In genomic region chr3:114679773-114680172, GRCh38 we compare ENCODE assay signal across 6 cellular contexts.
DNase-seq lines count a peak whose midpoint lies in the region; ATAC-seq, FAIRE-seq and TF ChIP-seq lines count a peak whose summit lies in the region.
"Not testable (repeated sequence)": the region's sequence is repeated elsewhere in the genome, so short reads cannot be mapped to it uniquely, and the experiment has no call there.

No MANE protein-coding gene starts in this region.

- H3K4me2 ChIP-seq in K562 (ENCODE audit: insufficient read depth, low read length); HepG2 (ENCODE audit: low read depth, low read length): not testable (repeated sequence)

- TF ChIP-seq RAD21 in K562 (CRISPR knock-in tag; conservative IDR thresholded peaks at IDR 0.05 in 1 of 2, IDR thresholded peaks at IDR 0.05 in 1 of 2); HepG2 (CRISPR knock-in tag; IDR thresholded peaks at IDR 0.05): not testable (repeated sequence)

- H3K4me3 Mint-ChIP-seq in activated CD4-positive, alpha-beta T cell treated with anti-CD3 and anti-CD28 coated beads, Interleukin-2, amount 10 ng/mL, durations not matched to agents 7 days and 5 days: not testable (repeated sequence)

- not testable (repeated sequence) for BruUV-seq in K562 (replicated peaks; lab: Mats Ljungman, UMichigan); HepG2 (replicated peaks; lab: Mats Ljungman, UMichigan)

- not testable (repeated sequence) for TF ChIP-seq EP300 in K562 (IDR thresholded peaks at IDR 0.05; ENCODE audit: low read length); HepG2 (IDR thresholded peaks at IDR 0.05; ENCODE audit: low read depth in 2 of 2, low read length in 2 of 2); HepG2 (CRISPR knock-in tag; IDR thresholded peaks at IDR 0.05; ENCODE audit: borderline replicate concordance)

- not testable (repeated sequence) for H3K4me1 ChIP-seq in HEK293 (ENCODE audit: control insufficient read depth, insufficient read depth, low read length); K562 (replicated peaks in 1 of 2; ENCODE audit: control insufficient read depth in 2 of 2, insufficient read depth in 2 of 2, low read length in 2 of 2); HepG2 (ENCODE audit: insufficient read depth, low read length)

- in situ Hi-C loops in K562 (cut with MboI); HepG2 (cut with HindIII; ENCODE audit: extremely low pct_ligation_motif_present, low pct_unique_long_range_greater_than_20kb): not testable (repeated sequence)

- 28% methylated on average over 3 of the region's 3 CpGs for WGBS in K562 (ENCODE audit: insufficient coverage, low coverage, missing lambda C conversion rate)
- 95% methylated on average over 3 of the region's 3 CpGs for WGBS in HepG2 (ENCODE audit: low lambda C conversion rate)

- H2AFZ ChIP-seq in K562 (ENCODE audit: low read depth, low read length); HepG2 (ENCODE audit: low read length): not testable (repeated sequence)

- POLR2A ChIA-PET in HEK293 (lab: Yijun Ruan, JAX); activated CD4-positive, alpha-beta T cell treated with anti-CD3 and anti-CD28 coated beads, Interleukin-2, amount 10 ng/mL, durations not matched to agents 7 days and 5 days (lab: Charles Lee); K562 (lab: Yijun Ruan, JAX); HepG2 (lab: Yijun Ruan, JAX): not testable (repeated sequence)

- CTCF ChIA-PET in HEK293 (lab: Yijun Ruan, JAX); activated CD4-positive, alpha-beta T cell treated with anti-CD3 and anti-CD28 coated beads, Interleukin-2, amount 10 ng/mL, durations not matched to agents 7 days and 5 days (lab: Charles Lee); K562 (lab: Yijun Ruan, JAX; ENCODE audit: low intra/inter-chr PET ratio); HepG2 (lab: Yijun Ruan, JAX; ENCODE audit: low intra/inter-chr PET ratio, low total read pairs): not testable (repeated sequence)

- not testable (repeated sequence) for H4K20me1 ChIP-seq in K562 (replicated peaks; ENCODE audit: control insufficient read depth, insufficient read depth, low read length); HepG2 (ENCODE audit: insufficient read depth, low read length)

- H3K36me3 ChIP-seq in HEK293 (ENCODE audit: control insufficient read depth in 2 of 2, insufficient read depth in 1 of 2, low read length in 2 of 2); K562 (ENCODE audit: control insufficient read depth, insufficient read depth, low read length); HepG2 (replicated peaks in 1 of 2; ENCODE audit: control insufficient read depth in 1 of 2, insufficient read depth in 2 of 2, low read length in 2 of 2): not testable (repeated sequence)

- not testable (repeated sequence) for H3K4me3 ChIP-seq in HEK293 (ENCODE audit: low read depth, low read length); K562; HepG2 (replicated peaks in 1 of 3; ENCODE audit: insufficient read depth in 1 of 3, low read depth in 2 of 3, low read length in 3 of 3)

- not testable (repeated sequence) for H3K36me3 Mint-ChIP-seq in activated CD4-positive, alpha-beta T cell treated with anti-CD3 and anti-CD28 coated beads, Interleukin-2, amount 10 ng/mL, durations not matched to agents 7 days and 5 days (ENCODE audit: low read depth)

- H3K9me3 Mint-ChIP-seq in activated CD4-positive, alpha-beta T cell treated with anti-CD3 and anti-CD28 coated beads, Interleukin-2, amount 10 ng/mL, durations not matched to agents 7 days and 5 days: not testable (repeated sequence)

- not testable (repeated sequence) for H3K9me1 ChIP-seq in K562 (ENCODE audit: control insufficient read depth, insufficient read depth, low read length)

- not testable (repeated sequence) for FAIRE-seq in K562 (lab: Jason Lieb, UNC); HepG2 (lab: Jason Lieb, UNC)

- not testable (repeated sequence) for TF ChIP-seq CTCF in 22Rv1 (IDR thresholded peaks at IDR 0.05); HEK293 (tag by site-specific recombination; IDR thresholded peaks at IDR 0.05); VCaP (conservative IDR thresholded peaks at IDR 0.05); K562 (IDR thresholded peaks at IDR 0.05 in 2 of 3, conservative IDR thresholded peaks at IDR 0.05 in 1 of 3; ENCODE audit: insufficient read depth in 2 of 3, low read depth in 1 of 3, low read length in 3 of 3); HepG2 (CRISPR knock-in tag; IDR thresholded peaks at IDR 0.05)

- H3K9ac ChIP-seq in K562 (ENCODE audit: insufficient read depth in 1 of 2, low read depth in 2 of 2, low read length in 2 of 2); HepG2 (ENCODE audit: insufficient read depth, low read depth, low read length): not testable (repeated sequence)

- H3K27me3 ChIP-seq in K562 (ENCODE audit: control insufficient read depth in 2 of 2, insufficient read depth in 2 of 2, low read length in 2 of 2); HepG2 (ENCODE audit: control insufficient read depth in 1 of 2, insufficient read depth in 2 of 2, low read length in 2 of 2): not testable (repeated sequence)

- not testable (repeated sequence) for DNase-seq in activated CD4-positive, alpha-beta T cell treated with anti-CD3 and anti-CD28 coated beads, Interleukin-2, amount 10 ng/mL, durations not matched to agents 7 days and 5 days; K562 (ENCODE audit: extremely low read depth in 1 of 4, low spot score in 3 of 4); HepG2 (ENCODE audit: low spot score)

- not testable (repeated sequence) for H3K4me1 Mint-ChIP-seq in activated CD4-positive, alpha-beta T cell treated with anti-CD3 and anti-CD28 coated beads, Interleukin-2, amount 10 ng/mL, durations not matched to agents 7 days and 5 days

- ATAC-seq in K562, HepG2: not testable (repeated sequence)

- H3K27ac ChIP-seq in 22Rv1 (peak overlapping the region; percentile 54), VCaP (peak overlapping the region; percentile 74)
- H3K27ac ChIP-seq in HEK293 (ENCODE audit: extremely low read depth, low read depth, low read length); K562 (ENCODE audit: extremely low read depth, low read depth, low read length); HepG2 (ENCODE audit: extremely low read length, insufficient read depth, low read length): not testable (repeated sequence)

- H3K27ac Mint-ChIP-seq in activated CD4-positive, alpha-beta T cell treated with anti-CD3 and anti-CD28 coated beads, Interleukin-2, amount 10 ng/mL, durations not matched to agents 7 days and 5 days: peak overlapping the region; percentile 36

- TF ChIP-seq POLR2A in K562 (conservative IDR thresholded peaks at IDR 0.05); HepG2 (IDR thresholded peaks at IDR 0.05; ENCODE audit: insufficient read depth in 1 of 2, low read depth in 2 of 2, low read length in 2 of 2): not testable (repeated sequence)

- H3K27me3 Mint-ChIP-seq in activated CD4-positive, alpha-beta T cell treated with anti-CD3 and anti-CD28 coated beads, Interleukin-2, amount 10 ng/mL, durations not matched to agents 7 days and 5 days: not testable (repeated sequence)

- H3K79me2 ChIP-seq in K562 (ENCODE audit: control insufficient read depth, insufficient read depth, low read length); HepG2 (ENCODE audit: insufficient read depth, low read length): not testable (repeated sequence)

- intact Hi-C loops in K562 (cut with micrococcal nuclease); HepG2 (cut with micrococcal nuclease; ENCODE audit: unreplicated experiment): not testable (repeated sequence)

- not testable (repeated sequence) for H3K9me3 ChIP-seq in HEK293 (ENCODE audit: control insufficient read depth, insufficient read depth, low read depth, low read length); K562 (replicated peaks; ENCODE audit: control insufficient read depth, insufficient read depth, low read depth, low read length); HepG2 (ENCODE audit: low read length)

TF ChIP-seq in HEK293, 187 proteins besides CTCF, POLR2A, EP300 and RAD21:
- peak; percentile 53; the same call in 1 of the 2 replicates for TF ChIP-seq ZNF146 (tag by site-specific recombination; IDR thresholded peaks at IDR 0.05)

TF ChIP-seq in K562, 482 proteins besides CTCF, POLR2A, EP300 and RAD21:
- TF ChIP-seq ZNF146 (CRISPR knock-in tag; IDR thresholded peaks at IDR 0.05; ENCODE audit: unreplicated experiment): peak; percentile 78

TF ChIP-seq in HepG2, 621 proteins besides CTCF, POLR2A, EP300 and RAD21:
- peak; percentile 67 for TF ChIP-seq ATF7 (IDR thresholded peaks at IDR 0.05)
- TF ChIP-seq ATF7 (CRISPR knock-in tag; IDR thresholded peaks at IDR 0.05): not testable (repeated sequence)
TF ChIP-seq in HepG2: peak in this region for 1; not testable (repeated sequence) for 620.
